ENCODE assay signal across 20 cellular contexts in genomic region chr3:47613723-47614122, GRCh38. TPM values are rescaled to one million over a fixed set of nuclear protein-coding genes. Genes with fewer than 3 reads are reported as not detected.
DNase-seq lines count a peak whose midpoint lies in the region; ATAC-seq and TF ChIP-seq lines count a peak whose summit lies in the region.
"Had no signal": no experiment of that assay in that cellular context is flagged by ENCODE, and none has a peak within 500 bp of the region (broad histone marks: within the 10 kb centered on the region; RNA-seq: fewer than 3 reads in every experiment).

No MANE protein-coding gene starts in this region.

- H3K79me2 ChIP-seq in smooth muscle cell (ENCODE audit: low read depth), result no peaks in the 10 kb centered on the region

- H3K9me3 Mint-ChIP-seq in T-helper 2 cell treated with Interferon-gamma antibody and Interleukin-4, amounts not matched to agents 5 μg/mL and 100 μg/mL, for 36 hours, result no peaks in the 10 kb centered on the region
- H3K9me3 Mint-ChIP-seq: activated T-helper 2 cell treated with anti-CD3 and anti-CD28 coated beads, Interferon-gamma antibody, Interleukin-2, Interleukin-4, amounts not matched to agents 10 μg/mL and 5 μg/mL and 100 μg/mL, durations not matched to agents 14 hours and 24 hours and 36 hours; IgD-negative memory B cell had no signal

- H3K9me3 ChIP-seq in smooth muscle cell (replicated peaks; ENCODE audit: low read depth), result no peaks in the 10 kb centered on the region
- H3K9me3 ChIP-seq: right atrium auricular region had no signal

- ATAC-seq in HG02973 (IDR thresholded peaks at IDR 0.05; ENCODE audit: unreplicated experiment), result no peak
- ATAC-seq in HG02885 (IDR thresholded peaks at IDR 0.05; ENCODE audit: poor library complexity, unreplicated experiment), result no peak
- ATAC-seq: left colon, Panc1 had no signal

- no peak overlapping the region for H2AFZ ChIP-seq in smooth muscle cell (ENCODE audit: low read depth)

- DNase-seq in DMS53 (lab: John Stamatoyannopoulos, UW) (peak; percentile 1), DMS53 treated with DMSO at 0.1 percent for 48 hours (lab: John Stamatoyannopoulos, UW; ENCODE audit: unreplicated experiment) (no peak), brain microvascular endothelial cell (peak; percentile 17), medulla oblongata (ENCODE audit: extremely low spot score) (peak; percentile 76), smooth muscle cell (lab: John Stamatoyannopoulos, UW; ENCODE audit: unreplicated experiment) (no peak)
- DNase-seq in T-helper 2 cell treated with Interferon-gamma antibody and Interleukin-4, amounts not matched to agents 5 μg/mL and 100 μg/mL, for 36 hours (ENCODE audit: low spot score), result no peak
- DNase-seq: activated CD8-positive, alpha-beta memory T cell treated with anti-CD3 and anti-CD28 coated beads, Interleukin-2, amount 50 U/mL, for 4 hours; AML-193; central memory CD4-positive, alpha-beta T cell; left colon; NCI-H82; stimulated activated CD8-positive, alpha-beta memory T cell treated with anti-CD3 and anti-CD28 coated beads, Interleukin-4, amount 100 ng/mL, for 48 hours; WERI-Rb-1 had no signal

- H3K4me1 ChIP-seq in smooth muscle cell (ENCODE audit: low read depth), result peaks cover 19% of the 10 kb centered on the region

- peaks cover 29% of the 10 kb centered on the region for H3K36me3 Mint-ChIP-seq in T-helper 2 cell treated with Interferon-gamma antibody and Interleukin-4, amounts not matched to agents 5 μg/mL and 100 μg/mL, for 36 hours (ENCODE audit: low read depth)
- H3K36me3 Mint-ChIP-seq: IgD-negative memory B cell had no signal

- TF ChIP-seq CTCF in brain microvascular endothelial cell (IDR thresholded peaks at IDR 0.05; ENCODE audit: low read depth, low read length, missing control alignments), result no peak
- TF ChIP-seq CTCF in smooth muscle cell (IDR thresholded peaks at IDR 0.05; ENCODE audit: borderline replicate concordance, insufficient read depth, poor library complexity, severe bottlenecking), result no peak

- H3K36me3 ChIP-seq in brain microvascular endothelial cell (replicated peaks) (peaks cover 19% of the 10 kb centered on the region), smooth muscle cell (ENCODE audit: low read depth) (peaks cover 7% of the 10 kb centered on the region)

- H3K4me1 Mint-ChIP-seq in T-helper 2 cell treated with Interferon-gamma antibody and Interleukin-4, amounts not matched to agents 5 μg/mL and 100 μg/mL, for 36 hours (ENCODE audit: low read depth), result peaks cover 1% of the 10 kb centered on the region

- H3K4me2 ChIP-seq in smooth muscle cell, result no peak overlapping the region

- H3F3A ChIP-seq in smooth muscle cell (ENCODE audit: low read depth), result peaks cover 26% of the 10 kb centered on the region

- no peak overlapping the region for H3K27ac ChIP-seq in brain microvascular endothelial cell
- H3K27ac ChIP-seq in smooth muscle cell (ENCODE audit: low read depth), result peak overlapping the region; percentile 79
- H3K27ac ChIP-seq: 22Rv1, right atrium auricular region, WERI-Rb-1 had no signal

- H3K27ac Mint-ChIP-seq in T-helper 2 cell treated with Interferon-gamma antibody and Interleukin-4, amounts not matched to agents 5 μg/mL and 100 μg/mL, for 36 hours, result no peak overlapping the region
- H3K27ac Mint-ChIP-seq: activated T-helper 2 cell treated with anti-CD3 and anti-CD28 coated beads, Interferon-gamma antibody, Interleukin-2, Interleukin-4, amounts not matched to agents 10 μg/mL and 5 μg/mL and 100 μg/mL, durations not matched to agents 14 hours and 24 hours and 36 hours; IgD-negative memory B cell had no signal

- in situ Hi-C loops in brain microvascular endothelial cell (cut with HindIII; ENCODE audit: low pct_ligation_motif_present, low sequenced_read_pairs), result no loop called here

- 81% methylated on average over 4 of the region's 4 CpGs for WGBS in smooth muscle cell (ENCODE audit: low lambda C conversion rate)

- no peaks in the 10 kb centered on the region for H4K20me1 ChIP-seq in smooth muscle cell (ENCODE audit: low read depth)

- H3K27me3 Mint-ChIP-seq in T-helper 2 cell treated with Interferon-gamma antibody and Interleukin-4, amounts not matched to agents 5 μg/mL and 100 μg/mL, for 36 hours (ENCODE audit: low read depth), result no peaks in the 10 kb centered on the region
- H3K27me3 Mint-ChIP-seq: IgD-negative memory B cell had no signal

- no peak overlapping the region for H3K4me3 ChIP-seq in brain microvascular endothelial cell (ENCODE audit: low read depth, low read length)
- no peak overlapping the region for H3K4me3 ChIP-seq in smooth muscle cell
- H3K4me3 ChIP-seq: right atrium auricular region had no signal

- no peak overlapping the region for H3K9ac ChIP-seq in smooth muscle cell (ENCODE audit: low read depth)

- H3K4me3 Mint-ChIP-seq in T-helper 2 cell treated with Interferon-gamma antibody and Interleukin-4, amounts not matched to agents 5 μg/mL and 100 μg/mL, for 36 hours, result no peak overlapping the region

- H3K27me3 ChIP-seq in brain microvascular endothelial cell (replicated peaks) (no peaks in the 10 kb centered on the region), smooth muscle cell (ENCODE audit: low read depth) (no peaks in the 10 kb centered on the region)
- H3K27me3 ChIP-seq: right atrium auricular region had no signal

RNA-seq across cellular contexts. Expression of gene CSPG5, which starts 35.1 kb away (rescaled TPM):
- 0.85 and 1.3 TPM in 2 replicates for total RNA-seq in smooth muscle cell
- polyA plus RNA-seq in smooth muscle cell, result 0.17 and 0.35 TPM in 2 replicates

Comparison
In these comparisons a context has a peak if more than half of its experiments do, and no peak if none do; other contexts are left out.
1. DNase-seq: peak in DMS53 (single experiment), brain microvascular endothelial cell (single experiment) and medulla oblongata (single experiment); none in DMS53 treated with DMSO at 0.1 percent for 48 hours (single experiment), smooth muscle cell (single experiment) and T-helper 2 cell treated with Interferon-gamma antibody and Interleukin-4, amounts not matched to agents 5 μg/mL and 100 μg/mL, for 36 hours (single experiment).